ENCODE assay signal across 28 cellular contexts in genomic region chr5:106766913-106767312, GRCh38.
"Had no signal": no experiment of that assay in that cellular context is flagged by ENCODE, and none has a peak within 500 bp of the region (broad histone marks: within the 10 kb centered on the region; RNA-seq: fewer than 3 reads in every experiment).

No MANE protein-coding gene starts in this region.

- H3K27me3 ChIP-seq: dorsolateral prefrontal cortex, foreskin keratinocyte, gastroesophageal sphincter, heart right ventricle, sigmoid colon, stomach, thyroid gland, upper lobe of left lung had no signal

- H3K9me3 ChIP-seq: gastroesophageal sphincter, lower lobe of right lung, sigmoid colon, stomach, thyroid gland, upper lobe of left lung had no signal

- DNase-seq: caudate nucleus; cerebellar nuclear complex; cortex of kidney; dorsolateral prefrontal cortex; effector CD4-positive, alpha-beta T cell; foreskin keratinocyte; glutamatergic neuron; heart right ventricle; hypothalamus; immature natural killer cell; islet precursor cell; kidney glomerular epithelial cell; left colon; left ventricle myocardium superior; lower lobe of right lung; natural killer cell; right cardiac atrium; sigmoid colon; stimulated activated CD4-positive, alpha-beta T cell treated with anti-CD3 and anti-CD28 coated beads, Interleukin-2, amount 100 ng/mL, for 24 hours; stimulated activated CD4-positive, alpha-beta T cell treated with anti-CD3 and anti-CD28 coated beads, Interleukin-4, amount 100 ng/mL, for 24 hours; stimulated activated naive CD4-positive, alpha-beta T cell treated with Interleukin-2 at 50 U/mL for 16 hours; stomach; thyroid gland; upper lobe of left lung had no signal

- H3K27ac ChIP-seq: dorsolateral prefrontal cortex, epithelial cell of prostate, foreskin keratinocyte, gastroesophageal sphincter, heart right ventricle, lower lobe of right lung, parathyroid adenoma, sigmoid colon, stomach, thyroid gland, upper lobe of left lung had no signal

- H3K36me3 ChIP-seq: gastroesophageal sphincter, heart right ventricle, lower lobe of right lung, sigmoid colon, stomach, thyroid gland, upper lobe of left lung had no signal

- H3K4me3 ChIP-seq: dorsolateral prefrontal cortex, gastroesophageal sphincter, heart right ventricle, lower lobe of right lung, sigmoid colon, stomach, thyroid gland, upper lobe of left lung had no signal

- H3K4me1 ChIP-seq: foreskin keratinocyte, gastroesophageal sphincter, heart right ventricle, lower lobe of right lung, parathyroid adenoma, sigmoid colon, stomach, thyroid gland, upper lobe of left lung had no signal

- H3K79me2 ChIP-seq: parathyroid adenoma had no signal

- FAIRE-seq: urothelium cell line had no signal

- H2AFZ ChIP-seq: parathyroid adenoma had no signal
